ENCODE assay signal across 8 cellular contexts in genomic region chr16:1351215-1351581, GRCh38. TPM values are rescaled to one million over a fixed set of nuclear protein-coding genes. Genes with fewer than 3 reads are reported as not detected.
DNase-seq lines count a peak whose midpoint lies in the region; ATAC-seq and TF ChIP-seq lines count a peak whose summit lies in the region.

No MANE protein-coding gene starts in this region.

- H3K27ac Mint-ChIP-seq in activated CD4-positive, alpha-beta T cell treated with anti-CD3 and anti-CD28 coated beads, Interleukin-2, amount 10 ng/mL, durations not matched to agents 7 days and 5 days, result peak overlapping the region; percentile 80

- CTCF ChIA-PET in activated CD4-positive, alpha-beta T cell treated with anti-CD3 and anti-CD28 coated beads, Interleukin-2, amount 10 ng/mL, durations not matched to agents 7 days and 5 days (lab: Charles Lee), result interaction anchor here (1.3 to 1.5 kb wide), 2 partner anchors 12 to 15 kb away, joined by 3 to 8 read pairs; no protein-coding TSS in a partner anchor

- ATAC-seq in HG02678 (IDR thresholded peaks at IDR 0.05; ENCODE audit: unreplicated experiment), result peak; percentile 22

- peak overlapping the region; percentile 84 for H3K27ac ChIP-seq in left ventricle myocardium inferior (replicated peaks)

- H3K27me3 ChIP-seq in left ventricle myocardium inferior (ENCODE audit: low read depth), result no peaks in the 10 kb centered on the region

- H3K9me3 ChIP-seq in left ventricle myocardium inferior (replicated peaks), result no peaks in the 10 kb centered on the region

- POLR2A ChIA-PET in activated CD4-positive, alpha-beta T cell treated with anti-CD3 and anti-CD28 coated beads, Interleukin-2, amount 10 ng/mL, durations not matched to agents 7 days and 5 days (lab: Charles Lee), result no interaction called here

- H3K27me3 Mint-ChIP-seq in activated CD4-positive, alpha-beta T cell treated with anti-CD3 and anti-CD28 coated beads, Interleukin-2, amount 10 ng/mL, durations not matched to agents 7 days and 5 days, result no peaks in the 10 kb centered on the region

- peak overlapping the region; percentile 76 for H3K4me3 Mint-ChIP-seq in activated CD4-positive, alpha-beta T cell treated with anti-CD3 and anti-CD28 coated beads, Interleukin-2, amount 10 ng/mL, durations not matched to agents 7 days and 5 days

- intact Hi-C loops in left ventricle myocardium inferior (cut with micrococcal nuclease), result no loop called here

- no peak for TF ChIP-seq CTCF in left ventricle myocardium inferior (IDR thresholded peaks at IDR 0.05; ENCODE audit: borderline replicate concordance)

- H3K9me3 Mint-ChIP-seq in activated CD4-positive, alpha-beta T cell treated with anti-CD3 and anti-CD28 coated beads, Interleukin-2, amount 10 ng/mL, durations not matched to agents 7 days and 5 days, result no peaks in the 10 kb centered on the region

- peaks cover 27% of the 10 kb centered on the region for H3K36me3 ChIP-seq in left ventricle myocardium inferior

- H3K4me3 ChIP-seq in GM08714 (ENCODE audit: low read length) (peak overlapping the region; percentile 96), left ventricle myocardium inferior (peak overlapping the region; percentile 99)

- DNase-seq in activated CD4-positive, alpha-beta T cell treated with anti-CD3 and anti-CD28 coated beads, Interleukin-2, amount 10 ng/mL, durations not matched to agents 7 days and 5 days, result no peak
- DNase-seq in left ventricle myocardium inferior (no peak), SKM-1 treated with dmso at 0.1 percent for 144 hours (lab: John Stamatoyannopoulos, UW; ENCODE audit: unreplicated experiment) (no peak), glomerular visceral epithelial cell (ENCODE audit: extremely low spot score) (no peak)
- DNase-seq in stimulated activated CD8-positive, alpha-beta memory T cell treated with anti-CD3 and anti-CD28 coated beads, Interleukin-4, amount 100 ng/mL, for 48 hours, result peak; percentile 48
- DNase-seq in stimulated activated CD4-positive, alpha-beta T cell treated with anti-CD3 and anti-CD28 coated beads, Interleukin-4, amount 100 ng/mL, for 24 hours, result no peak

- peaks cover 47% of the 10 kb centered on the region for H3K4me1 ChIP-seq in left ventricle myocardium inferior

- H3K36me3 Mint-ChIP-seq in activated CD4-positive, alpha-beta T cell treated with anti-CD3 and anti-CD28 coated beads, Interleukin-2, amount 10 ng/mL, durations not matched to agents 7 days and 5 days (ENCODE audit: low read depth), result no peaks in the 10 kb centered on the region

- peaks cover 36% of the 10 kb centered on the region for H3K4me1 Mint-ChIP-seq in activated CD4-positive, alpha-beta T cell treated with anti-CD3 and anti-CD28 coated beads, Interleukin-2, amount 10 ng/mL, durations not matched to agents 7 days and 5 days

RNA-seq across cellular contexts. Expression of gene TSR3, which starts 0.5 kb away (rescaled TPM):
- total RNA-seq in activated CD4-positive, alpha-beta T cell treated with anti-CD3 and anti-CD28 coated beads, Interleukin-2, amount 10 ng/mL, durations not matched to agents 7 days and 5 days, result 10 to 100 TPM; 33.8 to 43.7 TPM
- 54.9 TPM for total RNA-seq in left ventricle myocardium inferior

RNA-seq across cellular contexts. Expression of gene GNPTG, which starts 0.5 kb away (rescaled TPM):
- total RNA-seq in activated CD4-positive, alpha-beta T cell treated with anti-CD3 and anti-CD28 coated beads, Interleukin-2, amount 10 ng/mL, durations not matched to agents 7 days and 5 days, result 10 to 100 TPM; 34.3 to 36.9 TPM
- 31.8 TPM for total RNA-seq in left ventricle myocardium inferior

RNA-seq across cellular contexts. Expression of gene BAIAP3, which starts 17.8 kb away (rescaled TPM):
- total RNA-seq in activated CD4-positive, alpha-beta T cell treated with anti-CD3 and anti-CD28 coated beads, Interleukin-2, amount 10 ng/mL, durations not matched to agents 7 days and 5 days, result 1 to 10 TPM in 1 of 2 experiments, under 1 TPM in 1; 0.83 to 1.6 TPM
- total RNA-seq in left ventricle myocardium inferior, result 3.9 TPM

RNA-seq across cellular contexts. Expression of gene UBE2I, which starts 41.8 kb away (rescaled TPM):
- 100 to 1,000 TPM; 204 to 222 TPM for total RNA-seq in activated CD4-positive, alpha-beta T cell treated with anti-CD3 and anti-CD28 coated beads, Interleukin-2, amount 10 ng/mL, durations not matched to agents 7 days and 5 days
- 86.2 TPM for total RNA-seq in left ventricle myocardium inferior
